Comparison of ENCODE assay signal across 2 cellular contexts in the genomic region with DNA sequence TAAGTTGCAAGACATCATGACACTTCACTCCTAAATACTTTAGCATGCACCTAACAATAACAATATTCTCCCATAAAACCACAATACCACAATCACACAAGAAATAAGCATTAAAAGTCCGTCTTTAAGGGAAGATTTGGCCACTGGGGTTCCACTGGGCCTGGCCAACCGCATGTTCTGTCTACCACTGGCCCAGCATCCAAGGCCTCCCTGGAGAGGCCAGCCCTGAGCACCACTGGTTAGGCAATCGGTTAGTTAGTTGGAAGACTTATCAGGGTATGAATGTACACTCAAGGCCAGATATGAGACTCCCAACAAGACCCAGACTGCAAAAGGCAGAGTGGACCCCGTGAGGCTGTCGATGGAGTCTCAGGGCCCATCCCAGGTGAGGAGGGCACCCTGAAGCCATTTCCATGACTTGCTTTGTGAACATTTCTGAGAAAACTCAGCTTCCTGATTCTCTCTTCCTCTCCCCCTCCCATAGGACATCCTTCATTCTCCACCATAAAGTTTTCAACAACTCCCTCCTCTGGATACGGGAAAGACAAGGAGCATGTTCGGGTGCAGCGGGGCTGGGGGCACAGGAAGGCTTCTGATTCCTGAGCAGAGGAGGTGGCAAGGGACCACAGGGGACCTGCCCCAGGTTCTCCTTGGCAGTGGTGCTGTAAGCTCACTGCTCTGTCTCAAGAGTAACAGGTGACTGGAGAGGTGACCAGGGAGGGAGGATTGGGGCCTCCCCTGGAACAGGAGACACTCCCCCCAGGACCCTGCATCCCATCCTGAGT.
TF ChIP-seq lines count a peak whose summit lies in the region.

No MANE protein-coding gene starts in this region.

TF ChIP-seq in IMR-90, 13 proteins besides CTCF, POLR2A, EP300 and RAD21:
- no peak for TF ChIP-seq SMC3 (IDR thresholded peaks at IDR 0.05; ENCODE audit: low read depth, low read length)
- peak; percentile 43; the same call in 1 of the 2 replicates for TF ChIP-seq CEBPB (IDR thresholded peaks at IDR 0.05; ENCODE audit: low read depth, low read length)
- no peak for TF ChIP-seq MXI1 (IDR thresholded peaks at IDR 0.05; ENCODE audit: borderline replicate concordance, low read depth, low read length)
- TF ChIP-seq MAFK (IDR thresholded peaks at IDR 0.05; ENCODE audit: low read depth, low read length) = no peak

TF ChIP-seq in H1, 55 proteins besides CTCF, POLR2A, EP300 and RAD21:
- no peak for TF ChIP-seq FOSL1 (IDR thresholded peaks at IDR 0.05; ENCODE audit: insufficient read depth, low read depth, low read length)
- TF ChIP-seq TAF1 (IDR thresholded peaks at IDR 0.05; ENCODE audit: low read depth, low read length) = no peak
- TF ChIP-seq, protein P1, sequence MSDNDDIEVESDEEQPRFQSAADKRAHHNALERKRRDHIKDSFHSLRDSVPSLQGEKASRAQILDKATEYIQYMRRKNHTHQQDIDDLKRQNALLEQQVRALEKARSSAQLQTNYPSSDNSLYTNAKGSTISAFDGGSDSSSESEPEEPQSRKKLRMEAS (IDR thresholded peaks at IDR 0.05) = no peak
- no peak for TF ChIP-seq RFX5 (IDR thresholded peaks at IDR 0.05; ENCODE audit: borderline replicate concordance, low read depth, low read length)
- no peak for TF ChIP-seq GTF2F1 (IDR thresholded peaks at IDR 0.05; ENCODE audit: borderline replicate concordance, low read depth, low read length)
- TF ChIP-seq, protein P2, sequence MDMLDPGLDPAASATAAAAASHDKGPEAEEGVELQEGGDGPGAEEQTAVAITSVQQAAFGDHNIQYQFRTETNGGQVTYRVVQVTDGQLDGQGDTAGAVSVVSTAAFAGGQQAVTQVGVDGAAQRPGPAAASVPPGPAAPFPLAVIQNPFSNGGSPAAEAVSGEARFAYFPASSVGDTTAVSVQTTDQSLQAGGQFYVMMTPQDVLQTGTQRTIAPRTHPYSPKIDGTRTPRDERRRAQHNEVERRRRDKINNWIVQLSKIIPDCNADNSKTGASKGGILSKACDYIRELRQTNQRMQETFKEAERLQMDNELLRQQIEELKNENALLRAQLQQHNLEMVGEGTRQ (IDR thresholded peaks at IDR 0.05; ENCODE audit: low read length) = no peak
